13 cellular contexts compared by ENCODE assay signal in genomic region chr3:117885046-117885445, GRCh38.
A peak's percentile ranks its signal among the peaks of the same experiment; 100 is the strongest.
DNase-seq lines count a peak whose midpoint lies in the region; ATAC-seq and TF ChIP-seq lines count a peak whose summit lies in the region.
"Had no signal": no experiment of that assay in that cellular context is flagged by ENCODE, and none has a peak within 500 bp of the region (broad histone marks: within the 10 kb centered on the region; RNA-seq: fewer than 3 reads in every experiment).

No MANE protein-coding gene starts in this region.

- no peaks in the 10 kb centered on the region for H3K9me2 ChIP-seq in Karpas-422 (replicated peaks; ENCODE audit: insufficient read depth, low read length)

- ATAC-seq in GM18870 (IDR thresholded peaks at IDR 0.05; ENCODE audit: unreplicated experiment), result peak; percentile 40
- ATAC-seq in stimulated activated naive CD8-positive, alpha-beta T cell treated with anti-CD3 and anti-CD28 coated beads, Interleukin-15, amount 100 ng/mL, for 72 hours, result no peak
- no peak for ATAC-seq in GM19023 (IDR thresholded peaks at IDR 0.05; ENCODE audit: unreplicated experiment)
- ATAC-seq: activated naive CD4-positive, alpha-beta T cell treated with anti-CD3 and anti-CD28 coated beads, Interleukin-2, amount 50 U/mL, for 72 hours; left lung had no signal

- no peak overlapping the region for H3K4me3 Mint-ChIP-seq in stimulated activated naive CD8-positive, alpha-beta T cell treated with anti-CD3 and anti-CD28 coated beads, Interleukin-15, amount 100 ng/mL, for 72 hours
- no peak overlapping the region for H3K4me3 Mint-ChIP-seq in Calu3 (ENCODE audit: low read depth, unreplicated experiment)
- H3K4me3 Mint-ChIP-seq: dendritic cell treated with granulocyte-macrophage colony-stimulating factor and Interleukin-4, amounts not matched to agents 40 ng/mL and 50 ng/mL, for 4 days; T-helper 1 cell treated with Interleukin-12 subunit alpha and Interleukin-12 subunit beta and Interleukin-4 antibody, amounts not matched to agents 30 μg/mL and 1 μg/mL, for 36 hours had no signal

- H3K9ac ChIP-seq in Karpas-422 (ENCODE audit: low read length), result no peak overlapping the region

- POLR2A ChIA-PET in A673 (lab: Charles Lee; ENCODE audit: low non-redundant PET), result no interaction called here

- DNase-seq in A673 (ENCODE audit: low spot score) (peak; percentile 94), Karpas-422 (peak; percentile 51), DMS 273 (lab: John Stamatoyannopoulos, UW; ENCODE audit: unreplicated experiment) (no peak), Calu3 (no peak)
- DNase-seq in stimulated activated naive CD8-positive, alpha-beta T cell treated with anti-CD3 and anti-CD28 coated beads, Interleukin-15, amount 100 ng/mL, for 72 hours, result no peak
- DNase-seq: left lung; stimulated activated CD4-positive, alpha-beta T cell treated with anti-CD3 and anti-CD28 coated beads, Interleukin-2, amount 100 ng/mL, for 24 hours had no signal

- H3K27me3 Mint-ChIP-seq in stimulated activated naive CD8-positive, alpha-beta T cell treated with anti-CD3 and anti-CD28 coated beads, Interleukin-15, amount 100 ng/mL, for 72 hours, result no peaks in the 10 kb centered on the region
- no peaks in the 10 kb centered on the region for H3K27me3 Mint-ChIP-seq in Calu3 (ENCODE audit: unreplicated experiment)
- H3K27me3 Mint-ChIP-seq: dendritic cell treated with granulocyte-macrophage colony-stimulating factor and Interleukin-4, amounts not matched to agents 40 ng/mL and 50 ng/mL, for 4 days had no signal

- H3K9me3 Mint-ChIP-seq in stimulated activated naive CD8-positive, alpha-beta T cell treated with anti-CD3 and anti-CD28 coated beads, Interleukin-15, amount 100 ng/mL, for 72 hours, result peaks cover 19 to 28% of the 10 kb centered on the region in 2 donors
- H3K9me3 Mint-ChIP-seq in Calu3 (ENCODE audit: low read depth, unreplicated experiment), result peaks cover 2% of the 10 kb centered on the region

- H3K36me3 ChIP-seq in A673 (ENCODE audit: insufficient read depth, low read length, poor library complexity, severe bottlenecking), result no peaks in the 10 kb centered on the region
- no peaks in the 10 kb centered on the region for H3K36me3 ChIP-seq in Karpas-422 (ENCODE audit: insufficient read depth, low read length)
- H3K36me3 ChIP-seq: left lung had no signal

- no peak overlapping the region for H3K4me2 ChIP-seq in Karpas-422 (ENCODE audit: low read depth, low read length, poor library complexity, severe bottlenecking)

- no peaks in the 10 kb centered on the region for H3K36me3 Mint-ChIP-seq in Calu3 (ENCODE audit: insufficient read depth, unreplicated experiment)

- no peaks in the 10 kb centered on the region for H3K4me1 Mint-ChIP-seq in stimulated activated naive CD8-positive, alpha-beta T cell treated with anti-CD3 and anti-CD28 coated beads, Interleukin-15, amount 100 ng/mL, for 72 hours
- no peaks in the 10 kb centered on the region for H3K4me1 Mint-ChIP-seq in Calu3 (ENCODE audit: low read depth, unreplicated experiment)

- H3K27ac ChIP-seq in A673 (ENCODE audit: low read depth, low read length, poor library complexity, severe bottlenecking) (peak overlapping the region; percentile 19), Karpas-422 (ENCODE audit: low read length) (no peak overlapping the region)
- H3K27ac ChIP-seq: left lung had no signal

- intact Hi-C loops in A673 (cut with micrococcal nuclease; ENCODE audit: unreplicated experiment), result no loop called here
- intact Hi-C loops in Calu3 (cut with micrococcal nuclease; ENCODE audit: unreplicated experiment), result no loop called here

- CTCF ChIA-PET in A673 (lab: Charles Lee) (no interaction called here), Calu3 (lab: Charles Lee) (no interaction called here)

- H4K20me1 ChIP-seq in Karpas-422 (ENCODE audit: insufficient read depth, low read depth, low read length), result no peaks in the 10 kb centered on the region

- H3K9me3 ChIP-seq in A673 (ENCODE audit: low read depth, low read length, poor library complexity, severe bottlenecking) (no peaks in the 10 kb centered on the region), Karpas-422 (ENCODE audit: low read length) (no peaks in the 10 kb centered on the region)
- H3K9me3 ChIP-seq: left lung had no signal

- BruUV-seq in A673 (replicated peaks; lab: Mats Ljungman, UMichigan), result no TSS peak
- BruUV-seq in Calu3 (replicated peaks; lab: Mats Ljungman, UMichigan), result no TSS peak

- H3K27me3 ChIP-seq in A673 (replicated peaks; ENCODE audit: insufficient read depth, low read depth, low read length, poor library complexity) (no peaks in the 10 kb centered on the region), Karpas-422 (ENCODE audit: low read length) (no peaks in the 10 kb centered on the region)
- H3K27me3 ChIP-seq: left lung had no signal

- H3K27ac Mint-ChIP-seq in stimulated activated naive CD8-positive, alpha-beta T cell treated with anti-CD3 and anti-CD28 coated beads, Interleukin-15, amount 100 ng/mL, for 72 hours, result no peak overlapping the region
- no peak overlapping the region for H3K27ac Mint-ChIP-seq in Calu3 (ENCODE audit: unreplicated experiment)
- H3K27ac Mint-ChIP-seq: activated naive CD4-positive, alpha-beta T cell treated with anti-CD3 and anti-CD28 coated beads, Interleukin-2, amount 50 U/mL, for 72 hours; dendritic cell treated with granulocyte-macrophage colony-stimulating factor and Interleukin-4, amounts not matched to agents 40 ng/mL and 50 ng/mL, for 4 days; T-helper 1 cell treated with Interleukin-12 subunit alpha and Interleukin-12 subunit beta and Interleukin-4 antibody, amounts not matched to agents 30 μg/mL and 1 μg/mL, for 36 hours had no signal

- TF ChIP-seq CTCF in A673 (conservative IDR thresholded peaks at IDR 0.05; ENCODE audit: low read depth, low read length) (no peak), Calu3 (IDR thresholded peaks at IDR 0.05; ENCODE audit: unreplicated experiment) (no peak)

- no peaks in the 10 kb centered on the region for H3K79me2 ChIP-seq in Karpas-422 (ENCODE audit: low read length)

- H3K4me3 ChIP-seq in A673 (ENCODE audit: low read depth, low read length, poor library complexity, severe bottlenecking) (no peak overlapping the region), Karpas-422 (ENCODE audit: low read length) (no peak overlapping the region)
- H3K4me3 ChIP-seq: left lung had no signal

- H3K4me1 ChIP-seq in A673 (ENCODE audit: insufficient read depth, low read length, poor library complexity, severe bottlenecking), result peaks cover 28% of the 10 kb centered on the region
- peaks cover 10% of the 10 kb centered on the region for H3K4me1 ChIP-seq in Karpas-422 (ENCODE audit: low read length)
- H3K4me1 ChIP-seq: left lung had no signal

- no peak overlapping the region for H2AFZ ChIP-seq in Karpas-422 (ENCODE audit: low read length)

TF ChIP-seq in PFSK-1, 5 proteins besides CTCF, POLR2A, EP300 and RAD21:
- TF ChIP-seq REST (IDR thresholded peaks at IDR 0.05; ENCODE audit: insufficient read depth in 1 of 2, low read depth in 2 of 2, low read length in 2 of 2), result no peak
- TF ChIP-seq SIN3A (IDR thresholded peaks at IDR 0.05; ENCODE audit: borderline replicate concordance, insufficient read depth, low read length), result peak; percentile 64; the same call in 1 of the 2 replicates
TF ChIP-seq in PFSK-1: peak in this region for 1.

Comparison
In these comparisons a context has a peak if more than half of its experiments do, and no peak if none do; other contexts are left out.
1. DNase-seq: peak in A673 (single experiment) and Karpas-422 (single experiment); none in DMS 273 (single experiment), stimulated activated naive CD8-positive, alpha-beta T cell treated with anti-CD3 and anti-CD28 coated beads, Interleukin-15, amount 100 ng/mL, for 72 hours (0 of 2) and Calu3 (single experiment).